In genomic region chr3:45938858-45939257, GRCh38 we compare ENCODE assay signal across 8 cellular contexts. TPM values are rescaled to one million over a fixed set of nuclear protein-coding genes. Genes with fewer than 3 reads are reported as not detected.
DNase-seq lines count a peak whose midpoint lies in the region; ATAC-seq lines count a peak whose summit lies in the region.

No MANE protein-coding gene starts in this region.

- ATAC-seq in HG02885 (IDR thresholded peaks at IDR 0.05; ENCODE audit: poor library complexity, unreplicated experiment) = peak; percentile 58
- peak; percentile 69 for ATAC-seq in central memory CD8-positive, alpha-beta T cell (replicated peaks; ENCODE audit: extremely low read depth, poor library complexity, severe bottlenecking)
- no peak for ATAC-seq in HG03520 (IDR thresholded peaks at IDR 0.05; ENCODE audit: unreplicated experiment)

- peaks cover 36% of the 10 kb centered on the region for H3K36me3 Mint-ChIP-seq in central memory CD8-positive, alpha-beta T cell (ENCODE audit: insufficient read depth)

- H3K27ac Mint-ChIP-seq in central memory CD8-positive, alpha-beta T cell (ENCODE audit: low read depth) = peak overlapping the region; percentile 4

- no peaks in the 10 kb centered on the region for H3K27me3 Mint-ChIP-seq in central memory CD8-positive, alpha-beta T cell

- H3K9me3 Mint-ChIP-seq in central memory CD8-positive, alpha-beta T cell = no peaks in the 10 kb centered on the region

- H3K4me1 Mint-ChIP-seq in central memory CD8-positive, alpha-beta T cell = peaks cover 64% of the 10 kb centered on the region

- H3K4me3 Mint-ChIP-seq in central memory CD8-positive, alpha-beta T cell = no peak overlapping the region

- DNase-seq in COR-L47 (lab: John Stamatoyannopoulos, UW) (peak; percentile 57), NCI-H460 (ENCODE audit: extremely low read depth, low read depth) (peak; percentile 59), kidney glomerular epithelial cell (lab: John Stamatoyannopoulos, UW) (peak; percentile 88)
- DNase-seq in activated CD4-positive, alpha-beta T cell treated with anti-CD3 and anti-CD28 coated beads for 1 hour = peak; percentile 71
- peak; percentile 79 to 82 for DNase-seq in central memory CD8-positive, alpha-beta T cell (ENCODE audit: low spot score in 2 of 2)
- DNase-seq in stimulated activated CD4-positive, alpha-beta T cell treated with anti-CD3 and anti-CD28 coated beads, Interleukin-2, amount 100 ng/mL, for 24 hours = peak; percentile 88 to 90

RNA-seq across cellular contexts. Expression of gene CXCR6, which starts 4.4 kb away (rescaled TPM):
- total RNA-seq in NCI-H460 (2014; rRNA removed; shearing (Covaris generic)) = 0.10 TPM in 1 of 2 replicates, not detected in the other
- polyA plus RNA-seq in NCI-H460 (2014; cell fraction: nucleus; rRNA removed) = not detected in 2 replicates

RNA-seq across cellular contexts. Expression of gene CCR9, which starts 52.5 kb away (rescaled TPM):
- not detected in 2 replicates for total RNA-seq in NCI-H460 (2014; rRNA removed; shearing (Covaris generic))
- polyA plus RNA-seq in NCI-H460 (2014; cell fraction: nucleus; rRNA removed) = not detected in 2 replicates

RNA-seq across cellular contexts. Expression of gene FYCO1, which starts 56.8 kb away (rescaled TPM):
- 4.2 and 5.3 TPM in 2 replicates for total RNA-seq in NCI-H460 (2014; rRNA removed; shearing (Covaris generic))
- polyA plus RNA-seq in NCI-H460 (2014; cell fraction: nucleus; rRNA removed) = 3.7 and 5.2 TPM in 2 replicates
